Comparison of ENCODE assay signal across 10 cellular contexts in the genomic region with DNA sequence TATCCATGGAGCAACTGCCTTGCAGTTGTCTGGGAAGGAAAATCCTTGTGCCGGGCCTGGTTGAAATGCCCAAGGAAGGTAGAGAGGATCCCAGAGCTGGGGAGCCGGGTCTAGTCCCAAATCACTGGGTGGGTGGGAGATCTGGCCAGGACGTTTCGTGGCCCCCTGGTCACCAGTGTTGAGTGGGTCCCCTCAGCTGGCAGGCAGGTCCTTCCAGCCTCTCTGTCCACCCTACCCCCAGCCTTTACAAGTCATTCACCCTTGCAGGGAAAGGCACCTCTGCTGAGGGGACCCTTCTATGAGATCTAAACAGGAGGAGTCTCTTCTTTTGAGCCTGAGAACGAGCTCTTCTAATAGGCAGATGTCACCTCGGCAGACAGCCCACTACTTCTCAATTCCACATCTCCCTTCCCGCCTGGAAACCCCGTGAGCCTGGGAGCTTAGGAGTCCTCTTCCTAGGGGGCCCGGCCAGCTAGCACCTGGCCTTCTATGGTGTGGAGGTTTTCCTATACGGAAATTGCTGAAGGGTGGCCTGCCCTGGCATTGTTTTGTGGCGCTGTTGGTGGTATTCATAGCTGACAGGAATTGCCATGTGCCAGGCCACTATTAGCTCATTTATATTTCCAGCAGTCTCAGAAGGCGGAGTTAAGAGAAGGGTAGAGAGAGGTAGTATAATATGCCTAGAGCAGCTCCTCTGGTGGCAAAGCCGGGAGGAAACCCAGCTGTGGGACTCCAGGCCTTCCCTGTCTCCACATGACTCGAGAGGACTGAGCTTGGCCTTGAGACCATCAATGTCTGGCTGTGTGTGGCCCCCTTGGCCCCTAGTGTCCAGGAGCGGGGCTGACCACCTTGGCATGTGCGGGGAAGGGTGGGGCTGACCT. TPM values are rescaled to one million over a fixed set of nuclear protein-coding genes. Genes with fewer than 3 reads are reported as not detected.
DNase-seq lines count a peak whose midpoint lies in the region; TF ChIP-seq lines count a peak whose summit lies in the region.
"Had no signal": no experiment of that assay in that cellular context is flagged by ENCODE, and none has a peak within 500 bp of the region (broad histone marks: within the 10 kb centered on the region; RNA-seq: fewer than 3 reads in every experiment).

No MANE protein-coding gene starts in this region.

- H3K27ac ChIP-seq in muscle layer of duodenum (ENCODE audit: low read length), result peak overlapping the region; percentile 31
- peak overlapping the region; percentile 72 to 81 for H3K27ac ChIP-seq in uterus
- H3K27ac ChIP-seq: HL-60 had no signal

- H3K4me3 ChIP-seq in epithelial cell of esophagus (ENCODE audit: low read length) (no peak overlapping the region), muscle layer of duodenum (ENCODE audit: low read depth in 1 of 2, low read length in 2 of 2) (no peak overlapping the region), uterus (no peak overlapping the region)

- no peaks in the 10 kb centered on the region for H3K27me3 ChIP-seq in muscle layer of duodenum (ENCODE audit: low read depth, low read length)
- H3K27me3 ChIP-seq in uterus, result no peaks in the 10 kb centered on the region

- peak in 1 of 2 donors; percentile 28 for TF ChIP-seq POLR2A in uterus (IDR thresholded peaks at IDR 0.05)

- no peaks in the 10 kb centered on the region for H3K36me3 ChIP-seq in muscle layer of duodenum (ENCODE audit: control insufficient read depth in 1 of 2, insufficient read depth in 2 of 2, low read length in 2 of 2)
- no peaks in the 10 kb centered on the region for H3K36me3 ChIP-seq in uterus

- TF ChIP-seq CTCF in epithelial cell of esophagus (IDR thresholded peaks at IDR 0.05; ENCODE audit: insufficient read depth, low read depth, low read length, missing control alignments) (peak; percentile 46), uterus (IDR thresholded peaks at IDR 0.05) (peak in 1 of 4 experiments; percentile 7)

- intact Hi-C loops in uterus (cut with DNase I; ENCODE audit: low total_unique reads), result no loop called here

- peak; percentile 41 for DNase-seq in activated CD8-positive, alpha-beta memory T cell treated with anti-CD3 and anti-CD28 coated beads for 24 hours
- DNase-seq in activated CD8-positive, alpha-beta memory T cell treated with anti-CD3 and anti-CD28 coated beads, Interleukin-2, amount 50 U/mL, for 4 hours, result no peak
- DNase-seq in epithelial cell of esophagus (ENCODE audit: low read depth) (peak; percentile 50), uterus (peak; percentile 16 to 24), T-helper 9 cell (no peak), NCI-H748 (lab: John Stamatoyannopoulos, UW; ENCODE audit: unreplicated experiment) (no peak)
- no peak for DNase-seq in effector CD4-positive, alpha-beta T cell
- DNase-seq: AML-193 had no signal

- no peaks in the 10 kb centered on the region for H3K9me3 ChIP-seq in muscle layer of duodenum (ENCODE audit: control insufficient read depth in 1 of 2, low read length in 2 of 2)
- no peaks in the 10 kb centered on the region for H3K9me3 ChIP-seq in uterus

- H3K4me1 ChIP-seq in muscle layer of duodenum (ENCODE audit: control insufficient read depth in 1 of 2, insufficient read depth in 2 of 2, low read length in 2 of 2) (peaks cover 29 to 64% of the 10 kb centered on the region in 2 donors), uterus (peaks cover 0 to 50% of the 10 kb centered on the region in 2 donors)

RNA-seq across cellular contexts. Expression of gene MPRIP, which starts 13.3 kb away (rescaled TPM):
- total RNA-seq in uterus, result 100 to 1,000 TPM in 2 of 4 donors, 10 to 100 TPM in 2; 61.5 to 407 (median 103) TPM

Comparison
In these comparisons a context has a peak if more than half of its experiments do, and no peak if none do; other contexts are left out.
1. DNase-seq: peak in activated CD8-positive, alpha-beta memory T cell treated with anti-CD3 and anti-CD28 coated beads for 24 hours (single experiment), epithelial cell of esophagus (single experiment) and uterus (2 of 2); none in activated CD8-positive, alpha-beta memory T cell treated with anti-CD3 and anti-CD28 coated beads, Interleukin-2, amount 50 U/mL, for 4 hours (single experiment), effector CD4-positive, alpha-beta T cell (single experiment), T-helper 9 cell (single experiment) and NCI-H748 (single experiment).